ENCODE assay signal across 9 cellular contexts in the genomic region with DNA sequence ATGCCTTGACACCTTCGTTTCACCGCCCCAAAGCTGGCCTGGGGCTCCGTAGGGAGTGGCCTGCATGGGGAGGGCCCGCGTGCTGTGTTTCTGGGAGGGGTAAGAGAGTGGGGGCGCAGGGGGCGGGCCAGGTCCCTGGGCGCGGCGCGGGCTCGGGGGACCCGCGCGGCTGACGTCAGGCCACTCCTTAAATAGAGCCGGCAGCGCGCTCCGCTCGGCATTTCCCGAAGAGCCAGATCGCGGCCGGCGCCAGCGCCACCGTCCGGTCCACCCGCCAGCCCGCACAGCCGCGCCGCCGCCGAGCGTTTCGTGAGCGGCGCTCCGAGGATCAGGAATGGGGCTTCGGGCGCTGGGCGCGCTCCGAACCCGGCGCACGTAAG. TPM values are rescaled to one million over a fixed set of nuclear protein-coding genes. Genes with fewer than 3 reads are reported as not detected.
DNase-seq lines count a peak whose midpoint lies in the region; ATAC-seq, FAIRE-seq and TF ChIP-seq lines count a peak whose summit lies in the region.
"Had no signal": no experiment of that assay in that cellular context is flagged by ENCODE, and none has a peak within 500 bp of the region (broad histone marks: within the 10 kb centered on the region; RNA-seq: fewer than 3 reads in every experiment).

A gene (plus strand): TSS at position 217 of the 380 bp plus-strand sequence. CDS start 449 bp downstream, outside the sequence.

- no peaks in the 10 kb centered on the region for H3K4me1 Mint-ChIP-seq in CD8-positive, alpha-beta memory T cell

- peaks cover 0 to 8% (median 5%) of the 10 kb centered on the region in 4 experiments; a peak in 6 of 7 replicates for H3K4me1 ChIP-seq in H1 (replicated peaks in 1 of 4; ENCODE audit: control insufficient read depth in 3 of 4, insufficient read depth in 4 of 4, low read length in 3 of 4)
- no peaks in the 10 kb centered on the region for H3K4me1 ChIP-seq in CD8-positive, alpha-beta memory T cell (ENCODE audit: insufficient read depth, low read length)
- H3K4me1 ChIP-seq: SJSA1 had no signal

- DNase-seq in AG08395 (ENCODE audit: low spot score), result peak; percentile 53
- DNase-seq in LNCaP clone FGC (ENCODE audit: low read depth), result no peak
- DNase-seq in H1 (ENCODE audit: low read depth in 1 of 2, low spot score in 2 of 2), result peak; percentile 36 to 83
- DNase-seq in mesenteric fat pad (ENCODE audit: low spot score), result no peak
- DNase-seq in T-helper 1 cell, result no peak
- no peak for DNase-seq in CD8-positive, alpha-beta memory T cell
- no peak for DNase-seq in EL

- peak within 1 kb of the TSS; percentile 2; the same call in 1 of the 2 replicates for H2AFZ ChIP-seq in H1 (ENCODE audit: low read length)

- peaks cover 0 to 11% of the 10 kb centered on the region in 2 experiments for H4K20me1 ChIP-seq in H1 (replicated peaks in 1 of 2; ENCODE audit: control insufficient read depth in 1 of 2, insufficient read depth in 2 of 2, low read length in 2 of 2)

- no peak for ATAC-seq in HG03196 (IDR thresholded peaks at IDR 0.05; ENCODE audit: unreplicated experiment)

- H4K5ac ChIP-seq in H1 (ENCODE audit: insufficient read length, low read depth, low read length), result no peak within 1 kb of the TSS

- no peak within 1 kb of the TSS for H2BK5ac ChIP-seq in H1 (ENCODE audit: low read depth, low read length)

- no peak within 1 kb of the TSS; a peak in 1 of 7 replicates for H3K9ac ChIP-seq in H1 (replicated peaks in 1 of 4; ENCODE audit: extremely low read depth in 1 of 4, low read depth in 3 of 4, low read length in 3 of 4)

- H3K36me3 ChIP-seq in H1 (ENCODE audit: control insufficient read depth in 2 of 4, insufficient read depth in 4 of 4, low read length in 3 of 4), result no peaks in the 10 kb centered on the region
- H3K36me3 ChIP-seq in CD8-positive, alpha-beta memory T cell (ENCODE audit: insufficient read depth, low read length), result no peaks in the 10 kb centered on the region
- H3K36me3 ChIP-seq: SJSA1 had no signal

- H3K14ac ChIP-seq in H1 (ENCODE audit: insufficient read length), result no peak within 1 kb of the TSS

- H3K9me3 Mint-ChIP-seq in CD8-positive, alpha-beta memory T cell, result no peaks in the 10 kb centered on the region

- no peak within 1 kb of the TSS for H3K4me3 ChIP-seq in LNCaP clone FGC (ENCODE audit: low read depth, low read length)
- peak within 1 kb of the TSS; percentile 40 to 74 (median 64) for H3K4me3 ChIP-seq in H1 (ENCODE audit: extremely low read depth in 1 of 4, insufficient read depth in 2 of 4, low read depth in 3 of 4, low read length in 4 of 4)
- no peak within 1 kb of the TSS for H3K4me3 ChIP-seq in CD8-positive, alpha-beta memory T cell (ENCODE audit: low read length)
- H3K4me3 ChIP-seq: SJSA1 had no signal

- H3K4me2 ChIP-seq in H1 (ENCODE audit: insufficient read depth in 1 of 2, low read depth in 2 of 2, low read length in 2 of 2), result peak within 1 kb of the TSS; percentile 80 to 100

- H3K79me2 ChIP-seq in H1 (ENCODE audit: control insufficient read depth in 1 of 2, insufficient read depth in 2 of 2, low read length in 2 of 2), result no peaks in the 10 kb centered on the region

- TF ChIP-seq CTCF in LNCaP clone FGC (IDR thresholded peaks at IDR 0.05; ENCODE audit: control insufficient read depth, extremely low read depth, insufficient read depth) (peak; percentile 72), H1 (IDR thresholded peaks at IDR 0.05; ENCODE audit: control extremely low read depth in 1 of 3, insufficient read depth in 1 of 3, low read depth in 1 of 3, low read length in 3 of 3) (peak; percentile 49 to 66 (median 63))

- H3K27ac ChIP-seq in H1 (ENCODE audit: low read depth, low read length), result no peak within 1 kb of the TSS
- H3K27ac ChIP-seq in CD8-positive, alpha-beta memory T cell (ENCODE audit: low read depth, low read length), result no peak within 1 kb of the TSS
- H3K27ac ChIP-seq: SJSA1 had no signal

- no peak within 1 kb of the TSS for H2BK20ac ChIP-seq in H1 (ENCODE audit: low read length)

- no peaks in the 10 kb centered on the region for H3K36me3 Mint-ChIP-seq in CD8-positive, alpha-beta memory T cell

- H3K27me3 ChIP-seq in H1 (replicated peaks in 1 of 4; ENCODE audit: control insufficient read depth in 3 of 4, extremely low read depth in 1 of 4, insufficient read depth in 3 of 4, low read length in 3 of 4), result peaks cover 4 to 24% (median 21%) of the 10 kb centered on the region in 4 experiments
- H3K27me3 ChIP-seq in CD8-positive, alpha-beta memory T cell (ENCODE audit: insufficient read depth, low read length, poor library complexity, severe bottlenecking), result peaks cover 8% of the 10 kb centered on the region

- POLR2A ChIA-PET in H1 (lab: Charles Lee; ENCODE audit: partially characterized antibody), result no interaction called here
- POLR2A ChIA-PET in CD8-positive, alpha-beta memory T cell (lab: Charles Lee), result no interaction called here

- no peak within 1 kb of the TSS for H2BK15ac ChIP-seq in H1 (ENCODE audit: low read length)

- H3K23ac ChIP-seq in H1 (ENCODE audit: insufficient read length), result peak within 1 kb of the TSS; percentile 28

- no peak within 1 kb of the TSS for H3K4ac ChIP-seq in H1 (replicated peaks; ENCODE audit: insufficient read length, low read depth, low read length)

- TF ChIP-seq POLR2A in H1 (IDR thresholded peaks at IDR 0.05; ENCODE audit: control extremely low read depth in 1 of 2, low read depth in 2 of 2, low read length in 2 of 2), result peak in 1 of 2 experiments; percentile 53; a peak in 2 of 3 replicates

- peak within 1 kb of the TSS; percentile 57 for H3K56ac ChIP-seq in H1 (replicated peaks; ENCODE audit: insufficient read length, low read depth, low read length)

- H3K23me2 ChIP-seq in H1 (ENCODE audit: low read depth, low read length), result peaks cover 16% of the 10 kb centered on the region

- H3K27ac Mint-ChIP-seq in CD8-positive, alpha-beta memory T cell, result peak within 1 kb of the TSS in 1 of 8 donors; percentile 76

- CTCF ChIA-PET in H1 (lab: Charles Lee; ENCODE audit: partially characterized antibody), result interaction anchor here (0.8 to 1.2 kb wide), 2 partner anchors 59 to 63 kb away, joined by 3 read pairs; no protein-coding TSS in a partner anchor
- CTCF ChIA-PET in CD8-positive, alpha-beta memory T cell (lab: Charles Lee), result no interaction called here

- no peak within 1 kb of the TSS for H4K91ac ChIP-seq in H1 (replicated peaks; ENCODE audit: insufficient read length, low read length)

- WGBS in H1 (ENCODE audit: extremely low coverage in 1 of 2, insufficient coverage in 1 of 2, insufficient read length in 1 of 2, insufficient replicate concordance in 2 of 2, low coverage in 1 of 2, low lambda C conversion rate in 2 of 2, missing lambda C conversion rate in 1 of 2), 2 experiments, result 1% methylated on average over 44 of the region's 49 CpGs; no CpG with 5 or more reads in 1 of the 2 experiments

- no peak within 1 kb of the TSS for H2BK120ac ChIP-seq in H1 (replicated peaks; ENCODE audit: low read depth, low read length)

- H3K4me3 Mint-ChIP-seq in CD8-positive, alpha-beta memory T cell, result peak within 1 kb of the TSS in 1 of 7 donors; percentile 69

- H3K18ac ChIP-seq in H1 (ENCODE audit: extremely low read depth, low read length), result no peak within 1 kb of the TSS

- peak within 1 kb of the TSS; percentile 17; the same call in 1 of the 2 replicates for H4K8ac ChIP-seq in H1 (ENCODE audit: extremely low read depth, insufficient read depth, low read length)

- no peaks in the 10 kb centered on the region for H3K79me1 ChIP-seq in H1 (ENCODE audit: low read depth, low read length)

- H2BK12ac ChIP-seq in H1 (ENCODE audit: low read depth, low read length), result no peak within 1 kb of the TSS

- H3K9me3 ChIP-seq in H1 (ENCODE audit: insufficient read depth in 2 of 2, low read depth in 1 of 2, low read length in 1 of 2), result no peaks in the 10 kb centered on the region
- no peaks in the 10 kb centered on the region for H3K9me3 ChIP-seq in CD8-positive, alpha-beta memory T cell (ENCODE audit: low read length)
- H3K9me3 ChIP-seq: SJSA1 had no signal

- TF ChIP-seq RAD21 in H1 (IDR thresholded peaks at IDR 0.05 in 1 of 2, conservative IDR thresholded peaks at IDR 0.05 in 1 of 2; ENCODE audit: low read depth in 2 of 2, low read length in 2 of 2), result peak; percentile 48 to 69; a peak in 3 of 4 replicates

- H2AK5ac ChIP-seq in H1 (ENCODE audit: low read depth, low read length), result no peak within 1 kb of the TSS

- FAIRE-seq in H1 (lab: Jason Lieb, UNC), result no peak

- TF ChIP-seq EP300 in H1 (IDR thresholded peaks at IDR 0.05; ENCODE audit: borderline replicate concordance in 1 of 2, low read depth in 2 of 2, low read length in 2 of 2), result peak in 1 of 2 experiments; percentile 11; a peak in 1 of 3 replicates

- peaks cover 31 to 48% of the 10 kb centered on the region in 2 donors for H3K27me3 Mint-ChIP-seq in CD8-positive, alpha-beta memory T cell

TF ChIP-seq in H1, 55 proteins besides CTCF, POLR2A, EP300 and RAD21:
- TF ChIP-seq TAF7 (optimal IDR thresholded peaks at IDR 0.05; ENCODE audit: borderline replicate concordance, low read depth, low read length) (peak; percentile 36), RNF2 (IDR thresholded peaks at IDR 0.05; ENCODE audit: borderline replicate concordance, low read depth, low read length, missing control alignments, poor library complexity, severe bottlenecking) (no peak), GTF2F1 (IDR thresholded peaks at IDR 0.05; ENCODE audit: borderline replicate concordance, low read depth, low read length) (no peak), GABPA (IDR thresholded peaks at IDR 0.05; ENCODE audit: borderline replicate concordance, insufficient read depth, low read length) (peak; percentile 39), TAF1 (IDR thresholded peaks at IDR 0.05; ENCODE audit: low read depth, low read length) (peak; percentile 77), ASH2L (IDR thresholded peaks at IDR 0.05; ENCODE audit: low read length) (peak; percentile 54), TBP (IDR thresholded peaks at IDR 0.05; ENCODE audit: low read depth, low read length) (peak; percentile 70; the same call in 1 of the 2 replicates), YY1 (IDR thresholded peaks at IDR 0.05; ENCODE audit: low read depth, low read length) (no peak)

RNA-seq across cellular contexts. Expression of the gene that starts here (rescaled TPM):
- total RNA-seq in H1 (2021; fragmentation: NEBNext Ultra II Directional; extraction: Animal tissue kit (Norgen Biotek cat#: 25700)), result 3.7 and 4.5 TPM in 2 replicates
- 1.3 and 1.7 TPM in 2 replicates for polyA plus RNA-seq in H1 (2011; rRNA removed)
- polyA plus RNA-seq in H1 (2011; cell fraction: cytosol; rRNA removed), result 1.0 TPM
- polyA plus RNA-seq in H1 (2011; cell fraction: nucleus; rRNA removed), result 1.5 TPM
- 2.6 to 4.0 TPM (median 3.4 TPM) in 4 replicates for polyA plus RNA-seq in H1 (2012, experiment 1 of 2)
- polyA plus RNA-seq in H1 (2012, experiment 2 of 2), result 4.8 TPM
- 2.8 TPM for polyA plus RNA-seq in H1 (2013, experiment 1 of 2)
- 3.4 TPM for polyA plus RNA-seq in H1 (2013, experiment 2 of 2)
- polyA minus RNA-seq in H1 (2011; rRNA and poly(A)+ RNA removed), result 0.44 and 0.54 TPM in 2 replicates
- polyA minus RNA-seq in H1 (2011; cell fraction: cytosol; rRNA and poly(A)+ RNA removed), result 1.1 TPM
- polyA minus RNA-seq in H1 (2011; cell fraction: nucleus; rRNA and poly(A)+ RNA removed), result 2.1 TPM
- 14.4 TPM for total RNA-seq in mesenteric fat pad
- total RNA-seq in CD8-positive, alpha-beta memory T cell, result not detected
- not detected for polyA plus RNA-seq in CD8-positive, alpha-beta memory T cell
- total RNA-seq: SJSA1 had no signal

Comparison
In these comparisons a context has a peak if more than half of its experiments do, and no peak if none do; other contexts are left out.
1. DNase-seq: peak in AG08395 (single experiment) and H1 (2 of 2); none in LNCaP clone FGC (single experiment), mesenteric fat pad (single experiment), T-helper 1 cell (0 of 5), CD8-positive, alpha-beta memory T cell (0 of 5) and EL (single experiment).
2. H3K4me3 ChIP-seq: peak in H1 (4 of 4); none in LNCaP clone FGC (single experiment) and CD8-positive, alpha-beta memory T cell (single experiment).